Comparison of ENCODE assay signal across 1 cellular context in the genomic region with DNA sequence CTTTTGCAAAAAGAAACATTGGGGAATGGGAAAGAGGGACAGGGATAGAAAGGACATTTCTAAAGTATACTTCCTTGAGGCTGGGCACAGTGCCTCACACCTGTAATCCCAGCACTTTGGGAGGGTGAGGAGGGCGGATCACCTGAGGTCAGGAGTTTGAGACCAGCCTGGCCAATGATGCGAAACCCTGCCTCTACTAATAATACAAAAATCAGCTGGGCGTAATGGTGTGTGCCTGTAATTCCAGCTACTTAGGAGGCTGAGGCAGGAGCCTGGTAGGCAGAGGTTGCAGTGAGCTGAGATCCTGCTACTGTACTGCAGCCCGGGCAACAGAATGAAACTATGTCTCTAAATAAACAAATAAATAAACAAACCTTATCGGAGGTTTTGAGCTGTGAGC.
TF ChIP-seq lines count a peak whose summit lies in the region.

No MANE protein-coding gene starts in this region.

TF ChIP-seq in GM23338, 12 proteins besides CTCF, POLR2A, EP300 and RAD21 (continued from another document):
- TF ChIP-seq, protein P1, sequence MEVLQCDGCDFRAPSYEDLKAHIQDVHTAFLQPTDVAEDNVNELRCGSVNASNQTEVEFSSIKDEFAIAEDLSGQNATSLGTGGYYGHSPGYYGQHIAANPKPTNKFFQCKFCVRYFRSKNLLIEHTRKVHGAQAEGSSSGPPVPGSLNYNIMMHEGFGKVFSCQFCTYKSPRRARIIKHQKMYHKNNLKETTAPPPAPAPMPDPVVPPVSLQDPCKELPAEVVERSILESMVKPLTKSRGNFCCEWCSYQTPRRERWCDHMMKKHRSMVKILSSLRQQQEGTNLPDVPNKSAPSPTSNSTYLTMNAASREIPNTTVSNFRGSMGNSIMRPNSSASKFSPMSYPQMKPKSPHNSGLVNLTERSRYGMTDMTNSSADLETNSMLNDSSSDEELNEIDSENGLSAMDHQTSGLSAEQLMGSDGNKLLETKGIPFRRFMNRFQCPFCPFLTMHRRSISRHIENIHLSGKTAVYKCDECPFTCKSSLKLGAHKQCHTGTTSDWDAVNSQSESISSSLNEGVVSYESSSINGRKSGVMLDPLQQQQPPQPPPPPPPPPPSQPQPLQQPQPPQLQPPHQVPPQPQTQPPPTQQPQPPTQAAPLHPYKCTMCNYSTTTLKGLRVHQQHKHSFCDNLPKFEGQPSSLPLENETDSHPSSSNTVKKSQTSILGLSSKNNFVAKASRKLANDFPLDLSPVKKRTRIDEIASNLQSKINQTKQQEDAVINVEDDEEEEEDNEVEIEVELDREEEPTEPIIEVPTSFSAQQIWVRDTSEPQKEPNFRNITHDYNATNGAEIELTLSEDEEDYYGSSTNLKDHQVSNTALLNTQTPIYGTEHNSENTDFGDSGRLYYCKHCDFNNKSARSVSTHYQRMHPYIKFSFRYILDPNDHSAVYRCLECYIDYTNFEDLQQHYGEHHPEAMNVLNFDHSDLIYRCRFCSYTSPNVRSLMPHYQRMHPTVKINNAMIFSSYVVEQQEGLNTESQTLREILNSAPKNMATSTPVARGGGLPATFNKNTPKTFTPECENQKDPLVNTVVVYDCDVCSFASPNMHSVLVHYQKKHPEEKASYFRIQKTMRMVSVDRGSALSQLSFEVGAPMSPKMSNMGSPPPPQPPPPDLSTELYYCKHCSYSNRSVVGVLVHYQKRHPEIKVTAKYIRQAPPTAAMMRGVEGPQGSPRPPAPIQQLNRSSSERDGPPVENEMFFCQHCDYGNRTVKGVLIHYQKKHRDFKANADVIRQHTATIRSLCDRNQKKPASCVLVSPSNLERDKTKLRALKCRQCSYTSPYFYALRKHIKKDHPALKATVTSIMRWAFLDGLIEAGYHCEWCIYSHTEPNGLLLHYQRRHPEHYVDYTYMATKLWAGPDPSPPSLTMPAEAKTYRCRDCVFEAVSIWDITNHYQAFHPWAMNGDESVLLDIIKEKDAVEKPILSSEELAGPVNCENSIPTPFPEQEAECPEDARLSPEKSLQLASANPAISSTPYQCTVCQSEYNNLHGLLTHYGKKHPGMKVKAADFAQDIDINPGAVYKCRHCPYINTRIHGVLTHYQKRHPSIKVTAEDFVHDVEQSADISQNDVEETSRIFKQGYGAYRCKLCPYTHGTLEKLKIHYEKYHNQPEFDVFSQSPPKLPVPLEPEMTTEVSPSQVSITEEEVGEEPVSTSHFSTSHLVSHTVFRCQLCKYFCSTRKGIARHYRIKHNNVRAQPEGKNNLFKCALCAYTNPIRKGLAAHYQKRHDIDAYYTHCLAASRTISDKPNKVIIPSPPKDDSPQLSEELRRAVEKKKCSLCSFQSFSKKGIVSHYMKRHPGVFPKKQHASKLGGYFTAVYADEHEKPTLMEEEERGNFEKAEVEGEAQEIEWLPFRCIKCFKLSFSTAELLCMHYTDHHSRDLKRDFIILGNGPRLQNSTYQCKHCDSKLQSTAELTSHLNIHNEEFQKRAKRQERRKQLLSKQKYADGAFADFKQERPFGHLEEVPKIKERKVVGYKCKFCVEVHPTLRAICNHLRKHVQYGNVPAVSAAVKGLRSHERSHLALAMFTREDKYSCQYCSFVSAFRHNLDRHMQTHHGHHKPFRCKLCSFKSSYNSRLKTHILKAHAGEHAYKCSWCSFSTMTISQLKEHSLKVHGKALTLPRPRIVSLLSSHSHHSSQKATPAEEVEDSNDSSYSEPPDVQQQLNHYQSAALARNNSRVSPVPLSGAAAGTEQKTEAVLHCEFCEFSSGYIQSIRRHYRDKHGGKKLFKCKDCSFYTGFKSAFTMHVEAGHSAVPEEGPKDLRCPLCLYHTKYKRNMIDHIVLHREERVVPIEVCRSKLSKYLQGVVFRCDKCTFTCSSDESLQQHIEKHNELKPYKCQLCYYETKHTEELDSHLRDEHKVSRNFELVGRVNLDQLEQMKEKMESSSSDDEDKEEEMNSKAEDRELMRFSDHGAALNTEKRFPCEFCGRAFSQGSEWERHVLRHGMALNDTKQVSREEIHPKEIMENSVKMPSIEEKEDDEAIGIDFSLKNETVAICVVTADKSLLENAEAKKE (CRISPR knock-in tag; IDR thresholded peaks at IDR 0.05): no peak
